ENCODE assay signal across 43 cellular contexts in the genomic region with DNA sequence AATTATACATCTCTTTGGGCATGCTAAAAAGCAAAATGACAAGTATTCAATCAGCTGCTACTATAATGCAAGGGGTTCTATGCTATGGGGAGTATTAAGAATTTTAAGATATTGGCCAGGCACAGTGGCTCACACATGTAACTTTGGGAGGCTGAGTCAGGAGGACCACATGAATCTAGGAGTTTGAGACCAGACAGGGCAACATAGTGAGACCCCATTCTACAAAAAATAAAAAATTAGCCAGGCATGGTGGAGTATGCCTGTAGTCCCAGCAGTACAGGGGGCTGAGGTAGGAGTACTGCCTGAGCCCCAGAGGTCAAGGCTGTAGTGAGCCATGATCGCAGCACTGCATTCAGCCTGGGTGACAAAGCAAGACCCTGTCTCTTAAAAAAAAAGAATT. TPM values are rescaled to one million over a fixed set of nuclear protein-coding genes. Genes with fewer than 3 reads are reported as not detected.
"Had no signal": no experiment of that assay in that cellular context is flagged by ENCODE, and none has a peak within 500 bp of the region (broad histone marks: within the 10 kb centered on the region; RNA-seq: fewer than 3 reads in every experiment).

No MANE protein-coding gene starts in this region.

- H3K27ac ChIP-seq: adrenal gland, body of pancreas, breast epithelium, cardiac muscle cell, epithelial cell of prostate, esophagus squamous epithelium, gastroesophageal sphincter, WERI-Rb-1 had no signal

- ATAC-seq: activated CD4-positive, alpha-beta T cell treated with anti-CD3 and anti-CD28 coated beads for 36 hours; activated CD8-positive, alpha-beta memory T cell treated with anti-CD3 and anti-CD28 coated beads, Interleukin-2, amount 10 ng/mL, durations not matched to agents 7 days and 5 days; activated CD8-positive, alpha-beta T cell treated with anti-CD3 and anti-CD28 coated beads, Interleukin-2, amount 10 ng/mL, durations not matched to agents 7 days and 5 days; activated naive CD8-positive, alpha-beta T cell treated with anti-CD3 and anti-CD28 coated beads, Interleukin-2, amount 50 U/mL, for 24 hours; body of pancreas; effector memory CD8-positive, alpha-beta T cell; gastroesophageal sphincter; T-helper 17 cell had no signal

- H3K9me3 ChIP-seq: adrenal gland, body of pancreas, breast epithelium, esophagus squamous epithelium, gastroesophageal sphincter had no signal

- H3K4me3 Mint-ChIP-seq: activated CD4-positive, alpha-beta memory T cell treated with anti-CD3 and anti-CD28 coated beads for 36 hours; activated CD4-positive, alpha-beta T cell treated with anti-CD3 and anti-CD28 coated beads for 36 hours; activated CD4-positive, alpha-beta T cell treated with anti-CD3 and anti-CD28 coated beads, Interleukin-2, amount 10 ng/mL, durations not matched to agents 24 days and 14 days; activated CD8-positive, alpha-beta memory T cell treated with anti-CD3 and anti-CD28 coated beads, Interleukin-2, amount 10 ng/mL, durations not matched to agents 7 days and 5 days; activated CD8-positive, alpha-beta T cell treated with anti-CD3 and anti-CD28 coated beads, Interleukin-2, amount 10 ng/mL, durations not matched to agents 7 days and 5 days; activated naive CD4-positive, alpha-beta T cell treated with anti-CD3 and anti-CD28 coated beads for 36 hours; activated naive CD4-positive, alpha-beta T cell treated with anti-CD3 and anti-CD28 coated beads, Interleukin-2, amount 50 U/mL, for 24 hours; activated naive CD8-positive, alpha-beta T cell treated with anti-CD3 and anti-CD28 coated beads for 36 hours; activated naive CD8-positive, alpha-beta T cell treated with anti-CD3 and anti-CD28 coated beads, Interleukin-2, amount 50 U/mL, for 24 hours; activated T-helper 1 cell treated with anti-CD3 and anti-CD28 coated beads, Interleukin-12 subunit alpha, Interleukin-12 subunit beta, Interleukin-2, Interleukin-4 antibody, amounts not matched to agents 30 ng/mL and 10 ng/mL and 1 ng/mL, durations not matched to agents 14 hours and 24 hours and 36 hours; central memory CD8-positive, alpha-beta T cell; effector memory CD8-positive, alpha-beta T cell; T-helper 17 cell; T-helper 2 cell treated with Interferon-gamma antibody and Interleukin-4, amounts not matched to agents 5 μg/mL and 100 μg/mL, for 36 hours had no signal

- DNase-seq: activated CD4-positive, alpha-beta memory T cell treated with anti-CD3 and anti-CD28 coated beads for 36 hours; activated CD4-positive, alpha-beta T cell treated with anti-CD3 and anti-CD28 coated beads for 36 hours; activated CD4-positive, alpha-beta T cell treated with anti-CD3 and anti-CD28 coated beads, Interleukin-2, amount 10 ng/mL, durations not matched to agents 24 days and 14 days; activated CD4-positive, CD25-positive, alpha-beta regulatory T cell; activated CD4-positive, CD25-positive, alpha-beta regulatory T cell treated with anti-CD3 and anti-CD28 coated beads, Interleukin-2, amount 50 U/mL, for 72 hours; activated CD8-positive, alpha-beta memory T cell treated with anti-CD3 and anti-CD28 coated beads, Interleukin-2, amount 10 ng/mL, durations not matched to agents 7 days and 5 days; activated CD8-positive, alpha-beta memory T cell treated with anti-CD3 and anti-CD28 coated beads, Interleukin-2, amount 50 U/mL, for 4 hours; activated CD8-positive, alpha-beta T cell treated with anti-CD3 and anti-CD28 coated beads, Interleukin-2, amount 10 ng/mL, durations not matched to agents 7 days and 5 days; activated effector memory CD4-positive, alpha-beta T cell treated with anti-CD3 and anti-CD28 coated beads, Interleukin-2, amount 50 U/mL, for 16 hours; activated naive CD4-positive, alpha-beta T cell treated with anti-CD3 and anti-CD28 coated beads for 36 hours; activated naive CD8-positive, alpha-beta T cell treated with anti-CD3 and anti-CD28 coated beads for 36 hours; activated naive CD8-positive, alpha-beta T cell treated with anti-CD3 and anti-CD28 coated beads, Interleukin-2, amount 50 U/mL, for 24 hours; activated T-cell treated with anti-CD3 and anti-CD28 coated beads, Interleukin-2, amount 50 U/mL, for 1 hour; activated T-cell treated with anti-CD3 and anti-CD28 coated beads, Interleukin-2, amount 50 U/mL, for 48 hours; adrenal gland; amygdala; aorta; body of pancreas; cortex of kidney; dermis blood vessel endothelial cell; effector CD4-positive, alpha-beta T cell; effector memory CD8-positive, alpha-beta T cell; esophagus squamous epithelium; foreskin melanocyte; T-helper 1 cell; T-helper 17 cell; T1000; WERI-Rb-1 had no signal

- FAIRE-seq: endometrium, endothelial cell of umbilical vein had no signal

- H3K4me3 ChIP-seq: adrenal gland, body of pancreas, breast epithelium, cardiac muscle cell, esophagus squamous epithelium, gastroesophageal sphincter had no signal

- H3K4me1 Mint-ChIP-seq: activated naive CD4-positive, alpha-beta T cell treated with anti-CD3 and anti-CD28 coated beads, Interleukin-2, amount 50 U/mL, for 24 hours; central memory CD8-positive, alpha-beta T cell had no signal

- H3K27me3 ChIP-seq: adrenal gland, body of pancreas, breast epithelium, cardiac muscle cell, esophagus squamous epithelium, gastroesophageal sphincter had no signal

- H3K9me3 Mint-ChIP-seq: activated CD4-positive, alpha-beta memory T cell treated with anti-CD3 and anti-CD28 coated beads for 36 hours; activated CD4-positive, alpha-beta T cell treated with anti-CD3 and anti-CD28 coated beads, Interleukin-2, amount 10 ng/mL, durations not matched to agents 24 days and 14 days; activated naive CD4-positive, alpha-beta T cell treated with anti-CD3 and anti-CD28 coated beads for 36 hours; activated naive CD4-positive, alpha-beta T cell treated with anti-CD3 and anti-CD28 coated beads, Interleukin-2, amount 50 U/mL, for 24 hours; activated naive CD8-positive, alpha-beta T cell treated with anti-CD3 and anti-CD28 coated beads for 36 hours; activated naive CD8-positive, alpha-beta T cell treated with anti-CD3 and anti-CD28 coated beads, Interleukin-2, amount 50 U/mL, for 24 hours; activated T-helper 1 cell treated with anti-CD3 and anti-CD28 coated beads, Interleukin-12 subunit alpha, Interleukin-12 subunit beta, Interleukin-2, Interleukin-4 antibody, amounts not matched to agents 30 ng/mL and 10 ng/mL and 1 ng/mL, durations not matched to agents 14 hours and 24 hours and 36 hours; activated T-helper 2 cell treated with anti-CD3 and anti-CD28 coated beads, Interferon-gamma antibody, Interleukin-2, Interleukin-4, amounts not matched to agents 10 μg/mL and 5 μg/mL and 100 μg/mL, durations not matched to agents 14 hours and 24 hours and 36 hours; central memory CD8-positive, alpha-beta T cell; effector memory CD8-positive, alpha-beta T cell; T-helper 2 cell treated with Interferon-gamma antibody and Interleukin-4, amounts not matched to agents 5 μg/mL and 100 μg/mL, for 36 hours had no signal

- H3K27ac Mint-ChIP-seq: activated CD4-positive, alpha-beta memory T cell treated with anti-CD3 and anti-CD28 coated beads for 36 hours; activated CD4-positive, alpha-beta T cell treated with anti-CD3 and anti-CD28 coated beads for 36 hours; activated CD4-positive, alpha-beta T cell treated with anti-CD3 and anti-CD28 coated beads, Interleukin-2, amount 10 ng/mL, durations not matched to agents 24 days and 14 days; activated CD8-positive, alpha-beta memory T cell treated with anti-CD3 and anti-CD28 coated beads, Interleukin-2, amount 10 ng/mL, durations not matched to agents 7 days and 5 days; activated CD8-positive, alpha-beta T cell treated with anti-CD3 and anti-CD28 coated beads, Interleukin-2, amount 10 ng/mL, durations not matched to agents 7 days and 5 days; activated naive CD4-positive, alpha-beta T cell treated with anti-CD3 and anti-CD28 coated beads for 36 hours; activated naive CD4-positive, alpha-beta T cell treated with anti-CD3 and anti-CD28 coated beads, Interleukin-2, amount 50 U/mL, for 24 hours; activated naive CD8-positive, alpha-beta T cell treated with anti-CD3 and anti-CD28 coated beads for 36 hours; activated naive CD8-positive, alpha-beta T cell treated with anti-CD3 and anti-CD28 coated beads, Interleukin-2, amount 50 U/mL, for 24 hours; activated T-helper 1 cell treated with anti-CD3 and anti-CD28 coated beads, Interleukin-12 subunit alpha, Interleukin-12 subunit beta, Interleukin-2, Interleukin-4 antibody, amounts not matched to agents 30 ng/mL and 10 ng/mL and 1 ng/mL, durations not matched to agents 14 hours and 24 hours and 36 hours; activated T-helper 2 cell treated with anti-CD3 and anti-CD28 coated beads, Interferon-gamma antibody, Interleukin-2, Interleukin-4, amounts not matched to agents 10 μg/mL and 5 μg/mL and 100 μg/mL, durations not matched to agents 14 hours and 24 hours and 36 hours; effector memory CD8-positive, alpha-beta T cell; T-helper 17 cell; T-helper 2 cell treated with Interferon-gamma antibody and Interleukin-4, amounts not matched to agents 5 μg/mL and 100 μg/mL, for 36 hours had no signal

- H3K4me1 ChIP-seq: adrenal gland, breast epithelium had no signal

- H3K36me3 ChIP-seq: adrenal gland, breast epithelium, cardiac muscle cell, esophagus squamous epithelium, gastroesophageal sphincter, WERI-Rb-1 had no signal

- H3K36me3 Mint-ChIP-seq: activated CD4-positive, alpha-beta memory T cell treated with anti-CD3 and anti-CD28 coated beads for 36 hours; activated CD8-positive, alpha-beta memory T cell treated with anti-CD3 and anti-CD28 coated beads, Interleukin-2, amount 10 ng/mL, durations not matched to agents 7 days and 5 days; activated naive CD4-positive, alpha-beta T cell treated with anti-CD3 and anti-CD28 coated beads, Interleukin-2, amount 50 U/mL, for 24 hours; activated naive CD8-positive, alpha-beta T cell treated with anti-CD3 and anti-CD28 coated beads for 36 hours had no signal

- H3K27me3 Mint-ChIP-seq: activated CD4-positive, alpha-beta T cell treated with anti-CD3 and anti-CD28 coated beads for 36 hours; activated naive CD4-positive, alpha-beta T cell treated with anti-CD3 and anti-CD28 coated beads, Interleukin-2, amount 50 U/mL, for 24 hours; activated naive CD8-positive, alpha-beta T cell treated with anti-CD3 and anti-CD28 coated beads, Interleukin-2, amount 50 U/mL, for 24 hours had no signal

RNA-seq across cellular contexts. Expression of a gene that starts 5.5 kb away (rescaled TPM):
- total RNA-seq: activated CD4-positive, alpha-beta memory T cell treated with anti-CD3 and anti-CD28 coated beads for 36 hours; activated CD4-positive, alpha-beta T cell treated with anti-CD3 and anti-CD28 coated beads for 36 hours; activated CD4-positive, alpha-beta T cell treated with anti-CD3 and anti-CD28 coated beads, Interleukin-2, amount 10 ng/mL, durations not matched to agents 24 days and 14 days; activated CD8-positive, alpha-beta memory T cell treated with anti-CD3 and anti-CD28 coated beads for 36 hours; activated CD8-positive, alpha-beta T cell treated with anti-CD3 and anti-CD28 coated beads, Interleukin-2, amount 10 ng/mL, durations not matched to agents 7 days and 5 days; activated naive CD4-positive, alpha-beta T cell treated with anti-CD3 and anti-CD28 coated beads for 36 hours; activated naive CD8-positive, alpha-beta T cell treated with anti-CD3 and anti-CD28 coated beads for 36 hours; activated T-helper 1 cell treated with anti-CD3 and anti-CD28 coated beads, Interleukin-12 subunit alpha, Interleukin-12 subunit beta, Interleukin-2, Interleukin-4 antibody, amounts not matched to agents 30 ng/mL and 10 ng/mL and 1 ng/mL, durations not matched to agents 14 hours and 24 hours and 36 hours; activated T-helper 2 cell treated with anti-CD3 and anti-CD28 coated beads, Interferon-gamma antibody, Interleukin-2, Interleukin-4, amounts not matched to agents 10 μg/mL and 5 μg/mL and 100 μg/mL, durations not matched to agents 14 hours and 24 hours and 36 hours; adrenal gland; aorta; body of pancreas; breast epithelium; cardiac muscle cell; dermis blood vessel endothelial cell; endothelial cell of umbilical vein; esophagus squamous epithelium; fibroblast of lung; gastroesophageal sphincter; glomerular endothelial cell; T-helper 17 cell had no signal
- polyA plus RNA-seq: aorta, endothelial cell of umbilical vein, esophagus had no signal
